In the genomic region with DNA sequence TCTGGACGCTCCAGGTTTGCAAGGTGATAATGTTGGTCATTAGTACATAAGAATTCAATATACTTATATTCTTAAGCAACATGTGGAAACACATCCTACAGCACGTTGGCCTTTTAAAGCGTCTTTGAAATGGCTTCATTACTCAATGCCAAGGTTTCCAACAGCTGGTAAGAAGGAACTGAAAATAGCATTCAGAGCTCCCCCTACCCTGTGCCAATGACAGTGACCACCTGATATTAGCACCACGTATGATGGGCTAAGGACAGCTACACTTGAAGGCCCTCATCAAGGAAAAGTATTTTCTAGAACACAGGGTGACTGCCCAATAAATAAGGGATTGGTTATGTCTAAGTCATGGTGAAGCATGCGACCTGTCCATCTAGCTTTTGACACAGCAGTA, we compare ENCODE assay signal across 8 cellular contexts. TPM values are rescaled to one million over a fixed set of nuclear protein-coding genes. Genes with fewer than 3 reads are reported as not detected.
DNase-seq lines count a peak whose midpoint lies in the region; ATAC-seq and TF ChIP-seq lines count a peak whose summit lies in the region.

No MANE protein-coding gene starts in this region.

- 0 out of 2 replicates have a peak overlapping the region, but pooled peaks have one; percentile 13 for H3K9ac ChIP-seq in OCI-LY3 (ENCODE audit: low read length)

- H3K9me3 ChIP-seq in breast epithelium = no peaks in the 10 kb centered on the region
- H3K9me3 ChIP-seq in OCI-LY3 (ENCODE audit: insufficient read depth, low read length) = no peaks in the 10 kb centered on the region

- peak overlapping the region; percentile 83 for H3K27ac Mint-ChIP-seq in MCF 10A (ENCODE audit: low read depth, unreplicated experiment)

- CTCF ChIA-PET in MCF 10A (lab: Yijun Ruan, JAX) = interaction anchor here (0.6 to 9.5 kb wide), 39 partner anchors 9 to 1365 kb away, joined by 3 to 210 read pairs (median 4); partner anchors contain the start of gene ZNF622

- peaks cover 21% of the 10 kb centered on the region for H3K79me2 ChIP-seq in OCI-LY3 (ENCODE audit: low read length)

- TF ChIP-seq POLR2A in breast epithelium (IDR thresholded peaks at IDR 0.05) = no peak

- DNase-seq in MCF 10A (ENCODE audit: unreplicated experiment) (no peak), breast epithelium (ENCODE audit: low spot score in 2 of 2) (no peak), foreskin keratinocyte (no peak), hepatic stellate cell (ENCODE audit: low spot score) (no peak), NCI-H526 treated with DMSO at 0.1 percent for 48 hours (lab: John Stamatoyannopoulos, UW) (no peak), dermis blood vessel endothelial cell (no peak)

- peaks cover 28% of the 10 kb centered on the region for H3K4me1 Mint-ChIP-seq in MCF 10A (ENCODE audit: insufficient read depth, unreplicated experiment)

- peaks cover 16% of the 10 kb centered on the region for H4K20me1 ChIP-seq in OCI-LY3 (ENCODE audit: insufficient read depth, low read length)

- H3K4me3 Mint-ChIP-seq in MCF 10A (ENCODE audit: unreplicated experiment) = peak overlapping the region; percentile 13

- POLR2A ChIA-PET in MCF 10A (lab: Yijun Ruan, JAX) = interaction anchor here (1.0 to 2.7 kb wide), 4 partner anchors 9 to 295 kb away, joined by 3 to 10 read pairs (median 8); no protein-coding TSS in a partner anchor

- BruUV-seq in MCF 10A (replicated peaks; lab: Mats Ljungman, UMichigan) = no TSS peak

- H3K27me3 ChIP-seq in breast epithelium (no peaks in the 10 kb centered on the region), OCI-LY3 (ENCODE audit: low read depth, low read length) (no peaks in the 10 kb centered on the region), foreskin keratinocyte (no peaks in the 10 kb centered on the region)

- H3K36me3 Mint-ChIP-seq in MCF 10A (ENCODE audit: insufficient read depth, unreplicated experiment) = peaks cover 71% of the 10 kb centered on the region

- peaks cover 5% of the 10 kb centered on the region for H3K36me3 ChIP-seq in breast epithelium
- H3K36me3 ChIP-seq in OCI-LY3 (replicated peaks; ENCODE audit: low read depth, low read length) = peaks cover 67% of the 10 kb centered on the region

- TF ChIP-seq CTCF in MCF 10A (IDR thresholded peaks at IDR 0.05; ENCODE audit: unreplicated experiment) (no peak), breast epithelium (IDR thresholded peaks at IDR 0.05) (no peak), OCI-LY3 (IDR thresholded peaks at IDR 0.05; ENCODE audit: low read depth, low read length) (no peak), foreskin keratinocyte (conservative IDR thresholded peaks at IDR 0.05) (no peak)

- H3K4me1 ChIP-seq in breast epithelium (no peaks in the 10 kb centered on the region), OCI-LY3 (ENCODE audit: low read length) (peaks cover 12% of the 10 kb centered on the region), foreskin keratinocyte (peaks cover 19% of the 10 kb centered on the region)

- no peak overlapping the region for H3K4me3 ChIP-seq in breast epithelium
- no peak overlapping the region for H3K4me3 ChIP-seq in OCI-LY3 (ENCODE audit: low read length)

- peak overlapping the region in 1 of 2 donors; percentile 48 for H3K27ac ChIP-seq in breast epithelium
- H3K27ac ChIP-seq in OCI-LY3 (ENCODE audit: low read length) = no peak overlapping the region
- H3K27ac ChIP-seq in foreskin keratinocyte = peak overlapping the region; percentile 61
- peak overlapping the region; percentile 24 for H3K27ac ChIP-seq in temporal lobe (ENCODE audit: low read depth, low read length)

- intact Hi-C loops in MCF 10A (cut with micrococcal nuclease) = loop anchor here (1.0 kb wide), 1 partner anchor 295 kb away; no protein-coding TSS in a partner anchor
- intact Hi-C loops in breast epithelium (cut with DNase I; ENCODE audit: low total_unique reads) = no loop called here

- H2AFZ ChIP-seq in OCI-LY3 (ENCODE audit: low read depth, low read length) = no peak overlapping the region

- no peaks in the 10 kb centered on the region for H3K27me3 Mint-ChIP-seq in MCF 10A (ENCODE audit: insufficient read depth, unreplicated experiment)

- H3K4me2 ChIP-seq in OCI-LY3 (ENCODE audit: low read length) = peak overlapping the region; percentile 26

- ATAC-seq in foreskin keratinocyte = no peak

- no peaks in the 10 kb centered on the region for H3K9me3 Mint-ChIP-seq in MCF 10A (ENCODE audit: unreplicated experiment)

RNA-seq across cellular contexts. Expression of gene ZNF622, which starts 9.9 kb away (rescaled TPM):
- 34.0 and 34.1 TPM in 2 replicates for total RNA-seq in MCF 10A (2022)
- 10 to 100 TPM; 27.9 to 37.6 (median 31.3) TPM for total RNA-seq in breast epithelium
- 35.8 and 38.7 TPM in 2 replicates for total RNA-seq in foreskin keratinocyte
- polyA plus RNA-seq in foreskin keratinocyte = 31.9 and 34.5 TPM in 2 replicates
- total RNA-seq in temporal lobe = 22.1 TPM
- total RNA-seq in dermis blood vessel endothelial cell = 34.9 and 52.8 TPM in 2 replicates
